In the genomic region with DNA sequence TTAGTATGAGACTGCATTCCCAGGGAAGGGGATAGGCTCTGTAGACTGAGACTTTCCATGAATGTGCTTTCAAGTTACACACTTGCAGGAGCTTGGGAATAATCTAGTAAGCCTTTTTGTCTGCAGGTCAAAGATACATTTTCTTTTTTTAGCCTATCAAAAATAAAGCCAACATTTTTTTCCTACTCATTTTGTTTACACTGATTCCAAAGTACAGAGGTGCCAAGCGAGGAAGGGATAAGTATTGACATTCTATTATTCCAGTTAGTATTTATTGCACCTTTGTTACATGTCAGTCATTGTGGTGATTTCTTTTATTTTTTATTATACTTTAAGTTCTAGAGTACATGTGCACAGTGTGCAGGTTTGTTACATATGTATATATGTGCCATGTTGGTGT, we compare ENCODE assay signal across 25 cellular contexts.
A peak's percentile ranks its signal among the peaks of the same experiment; 100 is the strongest.
DNase-seq lines count a peak whose midpoint lies in the region; ATAC-seq, FAIRE-seq and TF ChIP-seq lines count a peak whose summit lies in the region.
"Had no signal": no experiment of that assay in that cellular context is flagged by ENCODE, and none has a peak within 500 bp of the region (broad histone marks: within the 10 kb centered on the region; RNA-seq: fewer than 3 reads in every experiment).

No MANE protein-coding gene starts in this region.

- WGBS in liver = 28% methylated on average over 1 of the region's 1 CpG
- 80 to 97% (median 95%) methylated on average over 1 of the region's 1 CpG for WGBS in spleen, 5 donors
- 28 to 76% methylated on average over 1 of the region's 1 CpG for WGBS in sigmoid colon, 2 donors

- H3K9me3 ChIP-seq in liver (ENCODE audit: control insufficient read depth in 4 of 4, low read length in 3 of 4) = no peaks in the 10 kb centered on the region
- peaks cover 0 to 7% (median 0%) of the 10 kb centered on the region in 8 donors for H3K9me3 ChIP-seq in spleen
- no peaks in the 10 kb centered on the region for H3K9me3 ChIP-seq in sigmoid colon
- H3K9me3 ChIP-seq: BE2C, BLaER1 had no signal

- peak in 1 of 2 donors; percentile 13 for TF ChIP-seq RAD21 in liver (IDR thresholded peaks at IDR 0.05)

- no peak for TF ChIP-seq CTCF in liver (IDR thresholded peaks at IDR 0.05; ENCODE audit: low read depth, low read length, missing input control)
- TF ChIP-seq CTCF in spleen (IDR thresholded peaks at IDR 0.05 in 8 of 11, conservative IDR thresholded peaks at IDR 0.05 in 3 of 11) = no peak
- no peak for TF ChIP-seq CTCF in sigmoid colon (IDR thresholded peaks at IDR 0.05)

- H3K27ac ChIP-seq in liver (ENCODE audit: low read depth in 1 of 2, low read length in 2 of 2) (no peak overlapping the region), spleen (no peak overlapping the region), sigmoid colon (no peak overlapping the region)
- H3K27ac ChIP-seq: BLaER1 had no signal

- H3K36me3 ChIP-seq in liver (ENCODE audit: control insufficient read depth in 4 of 4, insufficient read depth in 3 of 4, low read depth in 1 of 4, low read length in 3 of 4) = no peaks in the 10 kb centered on the region
- H3K36me3 ChIP-seq in spleen = no peaks in the 10 kb centered on the region
- H3K36me3 ChIP-seq in sigmoid colon = no peaks in the 10 kb centered on the region
- H3K36me3 ChIP-seq: BE2C, BLaER1 had no signal

- H3K4me3 ChIP-seq in liver (ENCODE audit: low read depth in 1 of 3, low read length in 3 of 3) (no peak overlapping the region), spleen (no peak overlapping the region), sigmoid colon (no peak overlapping the region)
- H3K4me3 ChIP-seq: BLaER1, GM12878 had no signal

- H3K27me3 ChIP-seq in liver (ENCODE audit: control insufficient read depth in 4 of 4, insufficient read depth in 4 of 4, low read length in 3 of 4) (no peaks in the 10 kb centered on the region), spleen (replicated peaks in 1 of 7) (no peaks in the 10 kb centered on the region), sigmoid colon (no peaks in the 10 kb centered on the region)
- H3K27me3 ChIP-seq: BE2C, BLaER1 had no signal

- no peak overlapping the region for H3K9ac ChIP-seq in liver (ENCODE audit: low read depth in 1 of 2, low read length in 2 of 2)
- H3K9ac ChIP-seq: BLaER1 had no signal

- FAIRE-seq in H54 (lab: Jason Lieb, UNC) = no peak
- FAIRE-seq: A204.1, GM12878, GM12892, GM18507 had no signal

- intact Hi-C loops in spleen (cut with DNase I; ENCODE audit: low total_unique reads) (no loop called here), sigmoid colon (cut with DNase I) (no loop called here)

- no peak for TF ChIP-seq EP300 in sigmoid colon (IDR thresholded peaks at IDR 0.05)

- TF ChIP-seq POLR2A in spleen (IDR thresholded peaks at IDR 0.05) (no peak), H54 (IDR thresholded peaks at IDR 0.05; ENCODE audit: low read depth, low read length) (no peak), sigmoid colon (IDR thresholded peaks at IDR 0.05) (no peak)

- DNase-seq in left lobe of liver (ENCODE audit: low spot score) (no peak), spleen (no peak), H54 (ENCODE audit: insufficient read length, low spot score) (no peak), sigmoid colon (no peak)
- DNase-seq: 8988T; ACHN; BE2C; C1 segment of cervical spinal cord; CD4-positive, alpha-beta memory T cell; CD4-positive, CD25-positive, alpha-beta regulatory T cell; CD8-positive, alpha-beta memory T cell; COR-L47; DMS 273 treated with DMSO at 0.1 percent for 48 hours; DMS153; DMS53; DMS79; DND-41; EL; GDM1 had no signal

- H3K4me1 ChIP-seq in liver (ENCODE audit: control insufficient read depth in 4 of 4, insufficient read depth in 4 of 4, low read length in 3 of 4) = peaks cover 0 to 4% (median 2%) of the 10 kb centered on the region in 4 donors
- no peaks in the 10 kb centered on the region for H3K4me1 ChIP-seq in spleen
- H3K4me1 ChIP-seq in sigmoid colon = no peaks in the 10 kb centered on the region
- H3K4me1 ChIP-seq: BLaER1 had no signal

- peak; percentile 91 for ATAC-seq in left lobe of liver
- ATAC-seq: GM12878 had no signal

TF ChIP-seq in liver, 16 proteins besides CTCF, POLR2A, EP300 and RAD21:
- TF ChIP-seq FOXA1 (IDR thresholded peaks at IDR 0.05) (no peak), JUND (IDR thresholded peaks at IDR 0.05) (peak in 1 of 2 donors; percentile 51), HNF4A (conservative IDR thresholded peaks at IDR 0.05) (peak; percentile 82 to 84), REST (IDR thresholded peaks at IDR 0.05) (peak; percentile 32), SP1 (IDR thresholded peaks at IDR 0.05) (peak; percentile 73), EGR1 (IDR thresholded peaks at IDR 0.05; ENCODE audit: low read depth in 2 of 2) (no peak), NR2F2 (IDR thresholded peaks at IDR 0.05) (no peak), YY1 (IDR thresholded peaks at IDR 0.05) (no peak), RXRA (IDR thresholded peaks at IDR 0.05) (peak in 1 of 2 donors; percentile 33), HNF4G (IDR thresholded peaks at IDR 0.05) (peak; percentile 37), GABPA (IDR thresholded peaks at IDR 0.05 in 1 of 2, conservative IDR thresholded peaks at IDR 0.05 in 1 of 2) (no peak), ZBTB33 (IDR thresholded peaks at IDR 0.05) (no peak), FOXA2 (IDR thresholded peaks at IDR 0.05) (peak; percentile 66), TAF1 (conservative IDR thresholded peaks at IDR 0.05) (no peak), MAX (IDR thresholded peaks at IDR 0.05) (no peak)
- TF ChIP-seq, protein P1, sequence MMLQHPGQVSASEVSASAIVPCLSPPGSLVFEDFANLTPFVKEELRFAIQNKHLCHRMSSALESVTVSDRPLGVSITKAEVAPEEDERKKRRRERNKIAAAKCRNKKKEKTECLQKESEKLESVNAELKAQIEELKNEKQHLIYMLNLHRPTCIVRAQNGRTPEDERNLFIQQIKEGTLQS (IDR thresholded peaks at IDR 0.05) = no peak
